In genomic region chr15:45157056-45157455, GRCh38 we compare ENCODE assay signal across 13 cellular contexts. TPM values are rescaled to one million over a fixed set of nuclear protein-coding genes. Genes with fewer than 3 reads are reported as not detected.
DNase-seq lines count a peak whose midpoint lies in the region; ATAC-seq and TF ChIP-seq lines count a peak whose summit lies in the region.
"Had no signal": no experiment of that assay in that cellular context is flagged by ENCODE, and none has a peak within 500 bp of the region (broad histone marks: within the 10 kb centered on the region; RNA-seq: fewer than 3 reads in every experiment).

No MANE protein-coding gene starts in this region.

- no peak overlapping the region for H3K4me3 Mint-ChIP-seq in activated naive CD8-positive, alpha-beta T cell treated with anti-CD3 and anti-CD28 coated beads, Interleukin-2, amount 50 U/mL, for 24 hours
- H3K4me3 Mint-ChIP-seq in activated naive CD8-positive, alpha-beta T cell treated with anti-CD3 and anti-CD28 coated beads for 36 hours = no peak overlapping the region
- H3K4me3 Mint-ChIP-seq: natural killer cell had no signal

- no peak overlapping the region for H3K4me3 ChIP-seq in brain microvascular endothelial cell (ENCODE audit: low read depth, low read length)
- H3K4me3 ChIP-seq in urinary bladder (ENCODE audit: low read depth, low read length) = no peak overlapping the region

- H3K27me3 Mint-ChIP-seq in activated naive CD8-positive, alpha-beta T cell treated with anti-CD3 and anti-CD28 coated beads, Interleukin-2, amount 50 U/mL, for 24 hours = no peaks in the 10 kb centered on the region
- H3K27me3 Mint-ChIP-seq in activated naive CD8-positive, alpha-beta T cell treated with anti-CD3 and anti-CD28 coated beads for 36 hours = no peaks in the 10 kb centered on the region

- no peak for TF ChIP-seq CTCF in brain microvascular endothelial cell (IDR thresholded peaks at IDR 0.05; ENCODE audit: low read depth, low read length, missing control alignments)

- H3K36me3 Mint-ChIP-seq in activated naive CD8-positive, alpha-beta T cell treated with anti-CD3 and anti-CD28 coated beads, Interleukin-2, amount 50 U/mL, for 24 hours (ENCODE audit: low read depth) = peaks cover 2% of the 10 kb centered on the region
- H3K36me3 Mint-ChIP-seq in activated naive CD8-positive, alpha-beta T cell treated with anti-CD3 and anti-CD28 coated beads for 36 hours = no peaks in the 10 kb centered on the region
- H3K36me3 Mint-ChIP-seq: natural killer cell had no signal

- no peaks in the 10 kb centered on the region for H3K27me3 ChIP-seq in brain microvascular endothelial cell (replicated peaks)

- in situ Hi-C loops in brain microvascular endothelial cell (cut with HindIII; ENCODE audit: low pct_ligation_motif_present, low sequenced_read_pairs) = no loop called here

- H3K36me3 ChIP-seq in brain microvascular endothelial cell (replicated peaks) = no peaks in the 10 kb centered on the region
- no peaks in the 10 kb centered on the region for H3K36me3 ChIP-seq in urinary bladder (ENCODE audit: insufficient read depth)

- no peaks in the 10 kb centered on the region for H3K9me3 Mint-ChIP-seq in activated naive CD8-positive, alpha-beta T cell treated with anti-CD3 and anti-CD28 coated beads, Interleukin-2, amount 50 U/mL, for 24 hours
- no peaks in the 10 kb centered on the region for H3K9me3 Mint-ChIP-seq in activated naive CD8-positive, alpha-beta T cell treated with anti-CD3 and anti-CD28 coated beads for 36 hours
- H3K9me3 Mint-ChIP-seq: natural killer cell had no signal

- 71% methylated on average over 4 of the region's 4 CpGs for WGBS in urinary bladder

- peak overlapping the region; percentile 10 for H3K27ac Mint-ChIP-seq in activated naive CD8-positive, alpha-beta T cell treated with anti-CD3 and anti-CD28 coated beads, Interleukin-2, amount 50 U/mL, for 24 hours
- no peak overlapping the region for H3K27ac Mint-ChIP-seq in activated naive CD8-positive, alpha-beta T cell treated with anti-CD3 and anti-CD28 coated beads for 36 hours

- H3K27ac ChIP-seq in brain microvascular endothelial cell (no peak overlapping the region), urinary bladder (ENCODE audit: low read depth) (peak overlapping the region; percentile 41)

- H3K4me1 ChIP-seq in urinary bladder (ENCODE audit: insufficient read depth) = no peaks in the 10 kb centered on the region

- ATAC-seq in activated naive CD8-positive, alpha-beta T cell treated with anti-CD3 and anti-CD28 coated beads, Interleukin-2, amount 50 U/mL, for 24 hours = no peak
- ATAC-seq in GM21390 (IDR thresholded peaks at IDR 0.05; ENCODE audit: unreplicated experiment) = no peak
- ATAC-seq: natural killer cell had no signal

- no peak for DNase-seq in activated naive CD8-positive, alpha-beta T cell treated with anti-CD3 and anti-CD28 coated beads, Interleukin-2, amount 50 U/mL, for 24 hours
- no peak for DNase-seq in activated naive CD8-positive, alpha-beta T cell treated with anti-CD3 and anti-CD28 coated beads for 36 hours
- peak; percentile 24 for DNase-seq in brain microvascular endothelial cell
- DNase-seq in inferior parietal cortex (ENCODE audit: extremely low spot score) = peak; percentile 28
- DNase-seq in NCI-H2227 (lab: John Stamatoyannopoulos, UW; ENCODE audit: unreplicated experiment) = no peak
- DNase-seq in HUDEP-2 (lab: John Stamatoyannopoulos, UW; ENCODE audit: unreplicated experiment in 76 of 76) = no peak
- DNase-seq: AML-193, foreskin melanocyte, natural killer cell had no signal

- H3K4me1 Mint-ChIP-seq in activated naive CD8-positive, alpha-beta T cell treated with anti-CD3 and anti-CD28 coated beads, Interleukin-2, amount 50 U/mL, for 24 hours = no peaks in the 10 kb centered on the region
- peaks cover 5% of the 10 kb centered on the region for H3K4me1 Mint-ChIP-seq in activated naive CD8-positive, alpha-beta T cell treated with anti-CD3 and anti-CD28 coated beads for 36 hours

RNA-seq across cellular contexts. Expression of gene DUOX1, which starts 27.3 kb away (rescaled TPM):
- under 1 TPM; 0.14 to 0.22 TPM for total RNA-seq in activated naive CD8-positive, alpha-beta T cell treated with anti-CD3 and anti-CD28 coated beads for 36 hours
- total RNA-seq in urinary bladder = 10.3 TPM
- polyA plus RNA-seq in urinary bladder = 7.1 TPM

RNA-seq across cellular contexts. Expression of gene DUOXA1, which starts 27.4 kb away (rescaled TPM):
- not detected for total RNA-seq in activated naive CD8-positive, alpha-beta T cell treated with anti-CD3 and anti-CD28 coated beads for 36 hours
- 12.3 TPM for total RNA-seq in urinary bladder
- 12.1 TPM for polyA plus RNA-seq in urinary bladder
- total RNA-seq: skeletal muscle tissue had no signal

RNA-seq across cellular contexts. Expression of gene SHF, which starts 30.7 kb away (rescaled TPM):
- total RNA-seq in activated naive CD8-positive, alpha-beta T cell treated with anti-CD3 and anti-CD28 coated beads for 36 hours = 10 to 100 TPM; 19.5 to 20.4 TPM
- total RNA-seq in urinary bladder = 11.4 TPM
- 13.4 TPM for polyA plus RNA-seq in urinary bladder

RNA-seq across cellular contexts. Expression of gene DUOXA2, which starts 42.9 kb away (rescaled TPM):
- total RNA-seq in activated naive CD8-positive, alpha-beta T cell treated with anti-CD3 and anti-CD28 coated beads for 36 hours = not detected
- total RNA-seq in urinary bladder = 0.42 TPM
- polyA plus RNA-seq in urinary bladder = 0.52 TPM
- total RNA-seq: cardiac septum, natural killer cell, skeletal muscle tissue had no signal

RNA-seq across cellular contexts. Expression of gene DUOX2, which starts 43.1 kb away (rescaled TPM):
- total RNA-seq in activated naive CD8-positive, alpha-beta T cell treated with anti-CD3 and anti-CD28 coated beads for 36 hours = not detected
- 1.5 TPM for total RNA-seq in urinary bladder
- polyA plus RNA-seq in urinary bladder = 2.4 TPM

Comparison
In these comparisons a context has a peak if more than half of its experiments do, and no peak if none do; other contexts are left out.
1. DNase-seq: peak in brain microvascular endothelial cell (single experiment) and inferior parietal cortex (single experiment); none in activated naive CD8-positive, alpha-beta T cell treated with anti-CD3 and anti-CD28 coated beads, Interleukin-2, amount 50 U/mL, for 24 hours (single experiment), activated naive CD8-positive, alpha-beta T cell treated with anti-CD3 and anti-CD28 coated beads for 36 hours (single experiment), NCI-H2227 (single experiment) and HUDEP-2 (0 of 76).
2. RNA of gene DUOXA1, which starts 27.4 kb away (total RNA-seq): 12.3 TPM in urinary bladder (single experiment); not detected in activated naive CD8-positive, alpha-beta T cell treated with anti-CD3 and anti-CD28 coated beads for 36 hours; every median in the first group is over 10 times any median in the second.